In genomic region chr2:19674051-19675002, GRCh38 we compare ENCODE assay signal across 14 cellular contexts.
"Had no signal": no experiment of that assay in that cellular context is flagged by ENCODE, and none has a peak within 500 bp of the region (broad histone marks: within the 10 kb centered on the region; RNA-seq: fewer than 3 reads in every experiment).

No MANE protein-coding gene starts in this region.

- H3K4me3 Mint-ChIP-seq: stimulated activated naive B cell treated with anti-CD40 and anti-IgM and Interleukin-4, amounts not matched to agents 10 μg/mL and 1 μg/mL and 100 μg/mL, for 72 hours had no signal

- H3K9me3 Mint-ChIP-seq: activated naive CD4-positive, alpha-beta T cell treated with anti-CD3 and anti-CD28 coated beads, Interleukin-2, amount 50 U/mL, for 72 hours; stimulated activated naive B cell treated with anti-CD40 and anti-IgM and Interleukin-4, amounts not matched to agents 10 μg/mL and 1 μg/mL and 100 μg/mL, for 72 hours had no signal

- H3K36me3 Mint-ChIP-seq: activated naive CD4-positive, alpha-beta T cell treated with anti-CD3 and anti-CD28 coated beads, Interleukin-2, amount 50 U/mL, for 72 hours; stimulated activated naive B cell treated with anti-CD40 and anti-IgM and Interleukin-4, amounts not matched to agents 10 μg/mL and 1 μg/mL and 100 μg/mL, for 72 hours had no signal

- H3K27ac ChIP-seq: esophagus muscularis mucosa, left lung, transverse colon had no signal

- H3K27ac Mint-ChIP-seq: activated naive CD4-positive, alpha-beta T cell treated with anti-CD3 and anti-CD28 coated beads, Interleukin-2, amount 50 U/mL, for 72 hours; stimulated activated naive B cell treated with anti-CD40 and anti-IgM and Interleukin-4, amounts not matched to agents 10 μg/mL and 1 μg/mL and 100 μg/mL, for 72 hours had no signal

- H3K27me3 ChIP-seq: esophagus muscularis mucosa, heart left ventricle, left lung, transverse colon had no signal

- H3K4me1 ChIP-seq: left lung had no signal

- H3K4me3 ChIP-seq: esophagus muscularis mucosa, heart left ventricle, left lung, transverse colon had no signal

- FAIRE-seq: bronchial epithelial cell had no signal

- H3K9me3 ChIP-seq: esophagus muscularis mucosa, heart left ventricle, left lung, transverse colon had no signal

- H3K36me3 ChIP-seq: esophagus muscularis mucosa, heart left ventricle, left lung, transverse colon had no signal

- H3K4me1 Mint-ChIP-seq: stimulated activated naive B cell treated with anti-CD40 and anti-IgM and Interleukin-4, amounts not matched to agents 10 μg/mL and 1 μg/mL and 100 μg/mL, for 72 hours had no signal

- ATAC-seq: activated naive CD4-positive, alpha-beta T cell treated with anti-CD3 and anti-CD28 coated beads, Interleukin-2, amount 50 U/mL, for 72 hours; left lung; stimulated activated naive B cell treated with anti-CD40 and anti-IgM and Interleukin-4, amounts not matched to agents 10 μg/mL and 1 μg/mL and 100 μg/mL, for 72 hours had no signal

- DNase-seq: activated CD4-positive, alpha-beta T cell treated with anti-CD3 and anti-CD28 coated beads, Interleukin-2, amount 50 U/mL, for 1 hour; activated effector memory CD4-positive, alpha-beta T cell treated with Interleukin-2 at 50 U/mL for 16 hours; activated T-cell treated with anti-CD3 and anti-CD28 coated beads, Interleukin-2, amount 50 U/mL, for 1 hour; foreskin melanocyte; heart left ventricle; left lung; posterior cingulate gyrus; right cardiac atrium; stimulated activated CD4-positive, alpha-beta T cell treated with anti-CD3 and anti-CD28 coated beads, Interleukin-1b, Interleukin-23, amount 100 ng/mL, for 48 hours; stimulated activated naive B cell treated with anti-CD40 and anti-IgM and Interleukin-4, amounts not matched to agents 10 μg/mL and 1 μg/mL and 100 μg/mL, for 72 hours; transverse colon had no signal
